2 cellular contexts compared by ENCODE assay signal in the genomic region with DNA sequence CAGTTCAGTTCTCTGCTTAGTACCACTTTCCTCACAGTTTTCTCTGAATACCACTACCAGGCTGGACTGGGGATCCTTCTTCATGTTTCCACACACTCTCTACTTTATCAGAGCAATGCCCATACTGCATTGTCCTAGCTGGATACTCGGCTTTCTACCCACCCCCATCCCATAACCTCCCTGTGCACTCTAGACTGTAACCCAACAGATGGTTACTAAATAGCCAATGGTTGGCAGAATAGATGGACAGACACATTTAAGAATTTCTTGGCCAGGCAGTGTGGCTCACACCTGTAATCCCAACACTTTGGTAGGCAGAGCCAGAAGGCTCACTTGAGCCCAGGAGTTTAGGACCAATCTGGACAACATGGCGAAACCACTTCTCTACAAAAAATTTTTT.
A peak's percentile ranks its signal among the peaks of the same experiment; 100 is the strongest.
TF ChIP-seq lines count a peak whose summit lies in the region.

No MANE protein-coding gene starts in this region.

TF ChIP-seq in liver, 16 proteins besides CTCF, POLR2A, EP300 and RAD21 (continued from another document):
- TF ChIP-seq, protein P1, sequence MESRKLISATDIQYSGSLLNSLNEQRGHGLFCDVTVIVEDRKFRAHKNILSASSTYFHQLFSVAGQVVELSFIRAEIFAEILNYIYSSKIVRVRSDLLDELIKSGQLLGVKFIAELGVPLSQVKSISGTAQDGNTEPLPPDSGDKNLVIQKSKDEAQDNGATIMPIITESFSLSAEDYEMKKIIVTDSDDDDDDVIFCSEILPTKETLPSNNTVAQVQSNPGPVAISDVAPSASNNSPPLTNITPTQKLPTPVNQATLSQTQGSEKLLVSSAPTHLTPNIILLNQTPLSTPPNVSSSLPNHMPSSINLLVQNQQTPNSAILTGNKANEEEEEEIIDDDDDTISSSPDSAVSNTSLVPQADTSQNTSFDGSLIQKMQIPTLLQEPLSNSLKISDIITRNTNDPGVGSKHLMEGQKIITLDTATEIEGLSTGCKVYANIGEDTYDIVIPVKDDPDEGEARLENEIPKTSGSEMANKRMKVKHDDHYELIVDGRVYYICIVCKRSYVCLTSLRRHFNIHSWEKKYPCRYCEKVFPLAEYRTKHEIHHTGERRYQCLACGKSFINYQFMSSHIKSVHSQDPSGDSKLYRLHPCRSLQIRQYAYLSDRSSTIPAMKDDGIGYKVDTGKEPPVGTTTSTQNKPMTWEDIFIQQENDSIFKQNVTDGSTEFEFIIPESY (IDR thresholded peaks at IDR 0.05), result no peak
- TF ChIP-seq HNF4A (conservative IDR thresholded peaks at IDR 0.05) (peak; percentile 55 to 62), FOXA2 (IDR thresholded peaks at IDR 0.05) (no peak), HNF4G (IDR thresholded peaks at IDR 0.05) (peak; percentile 15), EGR1 (IDR thresholded peaks at IDR 0.05; ENCODE audit: low read depth in 2 of 2) (no peak), TAF1 (conservative IDR thresholded peaks at IDR 0.05) (no peak), RXRA (IDR thresholded peaks at IDR 0.05) (peak; percentile 84 to 89), NR2F2 (IDR thresholded peaks at IDR 0.05) (no peak), GABPA (IDR thresholded peaks at IDR 0.05 in 1 of 2, conservative IDR thresholded peaks at IDR 0.05 in 1 of 2) (no peak), FOXA1 (IDR thresholded peaks at IDR 0.05) (no peak), SP1 (IDR thresholded peaks at IDR 0.05) (peak; percentile 61)
- TF ChIP-seq, protein P2, sequence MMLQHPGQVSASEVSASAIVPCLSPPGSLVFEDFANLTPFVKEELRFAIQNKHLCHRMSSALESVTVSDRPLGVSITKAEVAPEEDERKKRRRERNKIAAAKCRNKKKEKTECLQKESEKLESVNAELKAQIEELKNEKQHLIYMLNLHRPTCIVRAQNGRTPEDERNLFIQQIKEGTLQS (IDR thresholded peaks at IDR 0.05), result no peak
- TF ChIP-seq, protein P3, sequence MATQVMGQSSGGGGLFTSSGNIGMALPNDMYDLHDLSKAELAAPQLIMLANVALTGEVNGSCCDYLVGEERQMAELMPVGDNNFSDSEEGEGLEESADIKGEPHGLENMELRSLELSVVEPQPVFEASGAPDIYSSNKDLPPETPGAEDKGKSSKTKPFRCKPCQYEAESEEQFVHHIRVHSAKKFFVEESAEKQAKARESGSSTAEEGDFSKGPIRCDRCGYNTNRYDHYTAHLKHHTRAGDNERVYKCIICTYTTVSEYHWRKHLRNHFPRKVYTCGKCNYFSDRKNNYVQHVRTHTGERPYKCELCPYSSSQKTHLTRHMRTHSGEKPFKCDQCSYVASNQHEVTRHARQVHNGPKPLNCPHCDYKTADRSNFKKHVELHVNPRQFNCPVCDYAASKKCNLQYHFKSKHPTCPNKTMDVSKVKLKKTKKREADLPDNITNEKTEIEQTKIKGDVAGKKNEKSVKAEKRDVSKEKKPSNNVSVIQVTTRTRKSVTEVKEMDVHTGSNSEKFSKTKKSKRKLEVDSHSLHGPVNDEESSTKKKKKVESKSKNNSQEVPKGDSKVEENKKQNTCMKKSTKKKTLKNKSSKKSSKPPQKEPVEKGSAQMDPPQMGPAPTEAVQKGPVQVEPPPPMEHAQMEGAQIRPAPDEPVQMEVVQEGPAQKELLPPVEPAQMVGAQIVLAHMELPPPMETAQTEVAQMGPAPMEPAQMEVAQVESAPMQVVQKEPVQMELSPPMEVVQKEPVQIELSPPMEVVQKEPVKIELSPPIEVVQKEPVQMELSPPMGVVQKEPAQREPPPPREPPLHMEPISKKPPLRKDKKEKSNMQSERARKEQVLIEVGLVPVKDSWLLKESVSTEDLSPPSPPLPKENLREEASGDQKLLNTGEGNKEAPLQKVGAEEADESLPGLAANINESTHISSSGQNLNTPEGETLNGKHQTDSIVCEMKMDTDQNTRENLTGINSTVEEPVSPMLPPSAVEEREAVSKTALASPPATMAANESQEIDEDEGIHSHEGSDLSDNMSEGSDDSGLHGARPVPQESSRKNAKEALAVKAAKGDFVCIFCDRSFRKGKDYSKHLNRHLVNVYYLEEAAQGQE (IDR thresholded peaks at IDR 0.05), result peak; percentile 14

TF ChIP-seq in HepG2, 621 proteins besides CTCF, POLR2A, EP300 and RAD21 (continued from another document):
- TF ChIP-seq, protein P4, sequence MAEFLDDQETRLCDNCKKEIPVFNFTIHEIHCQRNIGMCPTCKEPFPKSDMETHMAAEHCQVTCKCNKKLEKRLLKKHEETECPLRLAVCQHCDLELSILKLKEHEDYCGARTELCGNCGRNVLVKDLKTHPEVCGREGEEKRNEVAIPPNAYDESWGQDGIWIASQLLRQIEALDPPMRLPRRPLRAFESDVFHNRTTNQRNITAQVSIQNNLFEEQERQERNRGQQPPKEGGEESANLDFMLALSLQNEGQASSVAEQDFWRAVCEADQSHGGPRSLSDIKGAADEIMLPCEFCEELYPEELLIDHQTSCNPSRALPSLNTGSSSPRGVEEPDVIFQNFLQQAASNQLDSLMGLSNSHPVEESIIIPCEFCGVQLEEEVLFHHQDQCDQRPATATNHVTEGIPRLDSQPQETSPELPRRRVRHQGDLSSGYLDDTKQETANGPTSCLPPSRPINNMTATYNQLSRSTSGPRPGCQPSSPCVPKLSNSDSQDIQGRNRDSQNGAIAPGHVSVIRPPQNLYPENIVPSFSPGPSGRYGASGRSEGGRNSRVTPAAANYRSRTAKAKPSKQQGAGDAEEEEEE (CRISPR knock-in tag; IDR thresholded peaks at IDR 0.05; ENCODE audit: borderline replicate concordance), result no peak
TF ChIP-seq in HepG2: peak in this region for 0.
